In the genomic region with DNA sequence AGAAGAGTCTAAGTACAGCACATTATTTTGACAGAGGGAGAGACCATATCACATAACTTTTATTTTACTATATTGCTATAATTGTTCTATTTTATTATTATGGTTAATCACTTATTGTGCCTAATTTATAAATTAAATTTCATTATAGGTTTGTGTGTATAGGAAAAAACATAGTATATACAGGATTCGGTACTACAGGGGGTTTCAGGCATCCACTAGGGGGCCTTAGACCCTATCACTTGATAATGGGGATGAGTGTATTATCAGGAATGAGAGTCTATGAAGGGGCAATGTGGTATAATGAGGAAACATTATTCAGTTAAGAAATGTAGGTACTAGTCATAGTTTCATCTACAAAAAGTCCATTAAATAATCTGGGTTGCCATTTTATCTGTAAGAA, we compare ENCODE assay signal across 11 cellular contexts.
DNase-seq lines count a peak whose midpoint lies in the region; ATAC-seq and TF ChIP-seq lines count a peak whose summit lies in the region.
"Had no signal": no experiment of that assay in that cellular context is flagged by ENCODE, and none has a peak within 500 bp of the region (broad histone marks: within the 10 kb centered on the region; RNA-seq: fewer than 3 reads in every experiment).

No MANE protein-coding gene starts in this region.

- ATAC-seq in Panc1 = no peak
- ATAC-seq in GM18502 (IDR thresholded peaks at IDR 0.05; ENCODE audit: poor library complexity, unreplicated experiment) = no peak
- no peak for ATAC-seq in HG03378 (IDR thresholded peaks at IDR 0.05; ENCODE audit: unreplicated experiment)

- H3K9me3 ChIP-seq in HAP-1 = no peaks in the 10 kb centered on the region
- no peaks in the 10 kb centered on the region for H3K9me3 ChIP-seq in Panc1 (ENCODE audit: control insufficient read depth, insufficient read depth, low read depth, low read length)

- H3K4me3 ChIP-seq in HAP-1 (no peak overlapping the region), Panc1 (ENCODE audit: low read depth in 2 of 2, low read length in 2 of 2) (no peak overlapping the region)

- H3K4me1 ChIP-seq in HAP-1 (no peaks in the 10 kb centered on the region; the same call in 1 of the 2 replicates), Panc1 (ENCODE audit: control insufficient read depth, insufficient read depth, low read length) (no peaks in the 10 kb centered on the region)

- TF ChIP-seq CTCF in Panc1 (IDR thresholded peaks at IDR 0.05) = peak; percentile 8; the same call in 1 of the 2 replicates

- in situ Hi-C loops in HAP-1 (cut with MboI; ENCODE audit: low sequenced_read_pairs) = no loop called here
- in situ Hi-C loops in Panc1 (cut with HindIII; ENCODE audit: low pct_unique_long_range_greater_than_20kb, low sequenced_read_pairs) = no loop called here

- DNase-seq in DMS53 treated with DMSO at 0.1 percent for 48 hours (lab: John Stamatoyannopoulos, UW; ENCODE audit: unreplicated experiment) (peak; percentile 1), HAP-1 (ENCODE audit: low spot score in 2 of 2) (peak; percentile 29 to 54), Panc1 (ENCODE audit: low read depth, low spot score) (no peak), iPS-NIHi7 (ENCODE audit: extremely low spot score) (peak; percentile 16), medulla oblongata (ENCODE audit: extremely low spot score) (no peak), T-helper 2 cell (no peak)
- DNase-seq: activated CD4-positive, alpha-beta T cell treated with anti-CD3 and anti-CD28 coated beads for 48 hours; central memory CD4-positive, alpha-beta T cell; NCI-H2029 treated with DMSO at 0.1 percent for 48 hours had no signal

- BruUV-seq in Panc1 (replicated peaks; lab: Mats Ljungman, UMichigan) = no TSS peak

- no peaks in the 10 kb centered on the region for H3K36me3 ChIP-seq in HAP-1 (replicated peaks)
- no peaks in the 10 kb centered on the region for H3K36me3 ChIP-seq in Panc1 (ENCODE audit: control insufficient read depth, insufficient read depth, low read length)

- H3K27ac ChIP-seq in Panc1 (ENCODE audit: low read length) = no peak overlapping the region

- H3K27me3 ChIP-seq in HAP-1 (ENCODE audit: low read depth) (no peaks in the 10 kb centered on the region), Panc1 (ENCODE audit: control insufficient read depth, insufficient read depth, low read length) (no peaks in the 10 kb centered on the region)

- CTCF ChIA-PET in Panc1 (lab: Charles Lee) = no interaction called here

- intact Hi-C loops in Panc1 (cut with micrococcal nuclease; ENCODE audit: unreplicated experiment) = no loop called here

- POLR2A ChIA-PET in Panc1 (lab: Charles Lee) = no interaction called here

Comparison
In these comparisons a context has a peak if more than half of its experiments do, and no peak if none do; other contexts are left out.
1. DNase-seq: peak in DMS53 treated with DMSO at 0.1 percent for 48 hours (single experiment), HAP-1 (2 of 2) and iPS-NIHi7 (single experiment); none in Panc1 (single experiment), medulla oblongata (single experiment) and T-helper 2 cell (0 of 5).